In the genomic region with DNA sequence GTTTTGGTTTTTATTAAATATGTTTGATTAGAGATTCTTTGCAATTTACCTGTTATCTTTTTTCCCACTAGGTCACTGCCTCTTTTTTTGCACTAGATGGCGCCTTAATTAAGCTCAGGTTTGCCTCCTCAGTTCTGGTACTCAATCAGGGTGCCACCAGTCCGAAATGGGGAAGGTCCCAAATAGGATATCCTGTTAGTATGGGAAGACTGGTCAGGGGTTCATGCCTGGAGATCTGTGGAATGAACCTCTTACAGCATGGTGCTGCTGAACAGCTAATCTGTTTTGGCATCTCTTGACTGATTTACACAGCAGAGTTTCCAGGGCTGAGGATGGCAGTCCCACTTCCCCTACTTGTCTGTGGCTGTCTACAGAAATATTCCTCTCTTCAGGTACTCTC, we compare ENCODE assay signal across 8 cellular contexts. TPM values are rescaled to one million over a fixed set of nuclear protein-coding genes. Genes with fewer than 3 reads are reported as not detected.
A peak's percentile ranks its signal among the peaks of the same experiment; 100 is the strongest.
DNase-seq lines count a peak whose midpoint lies in the region; ATAC-seq, FAIRE-seq and TF ChIP-seq lines count a peak whose summit lies in the region.

No MANE protein-coding gene starts in this region.

- 26 to 40% methylated on average over 2 of the region's 2 CpGs for WGBS in tibial nerve, 2 donors

- no peak for TF ChIP-seq POLR2A in tibial nerve (IDR thresholded peaks at IDR 0.05)

- TF ChIP-seq EP300 in tibial nerve (IDR thresholded peaks at IDR 0.05) = no peak

- H3K4me3 ChIP-seq in fibroblast of lung (replicated peaks in 1 of 4; ENCODE audit: control extremely low read depth in 1 of 4, insufficient read depth in 1 of 4, low read depth in 3 of 4, low read length in 4 of 4) (no peak overlapping the region), tibial nerve (no peak overlapping the region)

- H3K4me2 ChIP-seq in fibroblast of lung (ENCODE audit: extremely low read depth, insufficient read depth, low read length) = no peak overlapping the region

- POLR2A ChIA-PET in RWPE1 (lab: Yijun Ruan, JAX; ENCODE audit: low non-redundant PET) = no interaction called here

- TF ChIP-seq CTCF in C4-2B (conservative IDR thresholded peaks at IDR 0.05) = peak; percentile 71
- TF ChIP-seq CTCF in RWPE1 (conservative IDR thresholded peaks at IDR 0.05; ENCODE audit: low read depth) = peak; percentile 40
- peak; percentile 36 to 46 for TF ChIP-seq CTCF in fibroblast of lung (conservative IDR thresholded peaks at IDR 0.05 in 1 of 2, IDR thresholded peaks at IDR 0.05 in 1 of 2; ENCODE audit: low read depth in 1 of 2, low read length in 2 of 2)
- TF ChIP-seq CTCF in tibial nerve (IDR thresholded peaks at IDR 0.05) = peak in 3 of 5 experiments; percentile 22 to 31 (median 22)

- DNase-seq in GM18507 (ENCODE audit: extremely low spot score, insufficient read length, low read depth) (no peak), RWPE1 (ENCODE audit: low spot score) (peak; percentile 8), fibroblast of lung (ENCODE audit: low read depth in 2 of 2) (peak in 1 of 2 donors; percentile 29), tibial nerve (ENCODE audit: low spot score in 2 of 2) (no peak), hepatic stellate cell (ENCODE audit: low spot score) (no peak), NCI-H128 (lab: John Stamatoyannopoulos, UW; ENCODE audit: unreplicated experiment) (no peak)

- H3K9me3 ChIP-seq in fibroblast of lung (ENCODE audit: control insufficient read depth, insufficient read depth, low read depth, low read length) (no peaks in the 10 kb centered on the region), tibial nerve (no peaks in the 10 kb centered on the region)

- H2AFZ ChIP-seq in fibroblast of lung (ENCODE audit: low read length) = no peak overlapping the region

- H3K79me2 ChIP-seq in fibroblast of lung (ENCODE audit: control insufficient read depth, insufficient read depth, low read length) = no peaks in the 10 kb centered on the region

- no peak for ATAC-seq in GM21367 (IDR thresholded peaks at IDR 0.05; ENCODE audit: unreplicated experiment)

- H4K20me1 ChIP-seq in fibroblast of lung (ENCODE audit: control insufficient read depth, extremely low read depth, insufficient read depth, low read length) = no peaks in the 10 kb centered on the region

- H3K27ac ChIP-seq in C4-2B (no peak overlapping the region), RWPE1 (no peak overlapping the region), fibroblast of lung (ENCODE audit: insufficient read depth, low read length) (no peak overlapping the region), tibial nerve (no peak overlapping the region)

- H3K4me1 ChIP-seq in fibroblast of lung (ENCODE audit: control insufficient read depth, extremely low read depth, insufficient read depth, low read length) (no peaks in the 10 kb centered on the region), tibial nerve (no peaks in the 10 kb centered on the region)

- H3K36me3 ChIP-seq in fibroblast of lung (ENCODE audit: control insufficient read depth, insufficient read depth, low read length) = no peaks in the 10 kb centered on the region
- H3K36me3 ChIP-seq in tibial nerve = no peaks in the 10 kb centered on the region

- peak; percentile 73 for FAIRE-seq in GM18507 (lab: Jason Lieb, UNC)

- no peak overlapping the region for H3K9ac ChIP-seq in fibroblast of lung (ENCODE audit: insufficient read depth, low read length)

- CTCF ChIA-PET in RWPE1 (lab: Yijun Ruan, JAX) = interaction anchor here (0.6 to 1.0 kb wide), 3 partner anchors 50 to 984 kb away, joined by 3 to 5 read pairs (median 3); no protein-coding TSS in a partner anchor

- H3K27me3 ChIP-seq in fibroblast of lung (ENCODE audit: control insufficient read depth, insufficient read depth, low read length) (no peaks in the 10 kb centered on the region), tibial nerve (peaks cover 0 to 7% of the 10 kb centered on the region in 2 donors)

RNA-seq across cellular contexts. Expression of a gene that starts 24.2 kb away (rescaled TPM):
- total RNA-seq in fibroblast of lung (not detected in 2 replicates), tibial nerve (under 1 TPM in 1 of 4 donors, not detected in 3; 0.30 TPM)
- polyA plus RNA-seq in fibroblast of lung = 0.02 and 0.20 TPM in 2 replicates
- polyA plus RNA-seq in fibroblast of lung (2012) = not detected in 2 replicates
- not detected in 2 replicates for polyA minus RNA-seq in fibroblast of lung (ENCODE audit: low replicate concordance)

RNA-seq across cellular contexts. Expression of a gene that starts 38.5 kb away (rescaled TPM):
- total RNA-seq in fibroblast of lung = not detected in 2 replicates
- not detected in 2 replicates for polyA plus RNA-seq in fibroblast of lung
- not detected in 2 replicates for polyA plus RNA-seq in fibroblast of lung (2012)
- not detected in 2 replicates for polyA minus RNA-seq in fibroblast of lung (ENCODE audit: low replicate concordance)
- not detected for total RNA-seq in tibial nerve
